17 cellular contexts compared by ENCODE assay signal in genomic region chr13:33152389-33152788, GRCh38.
DNase-seq lines count a peak whose midpoint lies in the region; ATAC-seq, FAIRE-seq and TF ChIP-seq lines count a peak whose summit lies in the region.
"Had no signal": no experiment of that assay in that cellular context is flagged by ENCODE, and none has a peak within 500 bp of the region (broad histone marks: within the 10 kb centered on the region; RNA-seq: fewer than 3 reads in every experiment).

No MANE protein-coding gene starts in this region.

- H3K79me2 ChIP-seq in astrocyte (ENCODE audit: insufficient read depth, low read length), result peaks cover 51% of the 10 kb centered on the region

- peaks cover 14% of the 10 kb centered on the region for H3K36me3 Mint-ChIP-seq in astrocyte (ENCODE audit: low read depth, unreplicated experiment)
- peaks cover 4% of the 10 kb centered on the region for H3K36me3 Mint-ChIP-seq in mesothelial cell of epicardium
- H3K36me3 Mint-ChIP-seq in stimulated activated naive B cell treated with anti-CD40 and anti-IgM and Interleukin-4, amounts not matched to agents 10 μg/mL and 1 μg/mL and 100 μg/mL, for 72 hours, result peaks cover 0 to 4% of the 10 kb centered on the region in 2 donors
- H3K36me3 Mint-ChIP-seq: CD4-positive, CD25-positive, alpha-beta regulatory T cell had no signal

- H3K4me1 ChIP-seq in astrocyte (ENCODE audit: insufficient read depth, low read length) (peaks cover 17% of the 10 kb centered on the region), thoracic aorta (ENCODE audit: control insufficient read depth in 1 of 2, low read depth in 2 of 2) (peaks cover 8 to 24% of the 10 kb centered on the region in 2 donors)

- H3K27ac Mint-ChIP-seq in astrocyte (ENCODE audit: unreplicated experiment), result no peak overlapping the region
- H3K27ac Mint-ChIP-seq in mesothelial cell of epicardium, result peak overlapping the region; percentile 38
- H3K27ac Mint-ChIP-seq in stimulated activated naive B cell treated with anti-CD40 and anti-IgM and Interleukin-4, amounts not matched to agents 10 μg/mL and 1 μg/mL and 100 μg/mL, for 72 hours, result no peak overlapping the region
- H3K27ac Mint-ChIP-seq: CD4-positive, CD25-positive, alpha-beta regulatory T cell had no signal

- H3K4me1 Mint-ChIP-seq in astrocyte (ENCODE audit: low read depth, unreplicated experiment) (peaks cover 5% of the 10 kb centered on the region), mesothelial cell of epicardium (peaks cover 33% of the 10 kb centered on the region)
- H3K4me1 Mint-ChIP-seq in stimulated activated naive B cell treated with anti-CD40 and anti-IgM and Interleukin-4, amounts not matched to agents 10 μg/mL and 1 μg/mL and 100 μg/mL, for 72 hours, result no peaks in the 10 kb centered on the region
- H3K4me1 Mint-ChIP-seq: CD4-positive, CD25-positive, alpha-beta regulatory T cell had no signal

- H3K27me3 Mint-ChIP-seq in astrocyte (ENCODE audit: low read depth, unreplicated experiment) (no peaks in the 10 kb centered on the region), mesothelial cell of epicardium (ENCODE audit: low read depth) (no peaks in the 10 kb centered on the region)
- peaks cover 5 to 9% of the 10 kb centered on the region in 2 donors for H3K27me3 Mint-ChIP-seq in stimulated activated naive B cell treated with anti-CD40 and anti-IgM and Interleukin-4, amounts not matched to agents 10 μg/mL and 1 μg/mL and 100 μg/mL, for 72 hours

- H3K9me3 Mint-ChIP-seq in astrocyte (ENCODE audit: unreplicated experiment), result peaks cover 2% of the 10 kb centered on the region
- peaks cover 7% of the 10 kb centered on the region for H3K9me3 Mint-ChIP-seq in mesothelial cell of epicardium
- H3K9me3 Mint-ChIP-seq in stimulated activated naive B cell treated with anti-CD40 and anti-IgM and Interleukin-4, amounts not matched to agents 10 μg/mL and 1 μg/mL and 100 μg/mL, for 72 hours, result peaks cover 0 to 3% of the 10 kb centered on the region in 2 donors

- peak; percentile 18 for DNase-seq in ELF-1 (ENCODE audit: low read depth, low spot score)
- no peak for DNase-seq in astrocyte (ENCODE audit: low read depth)
- no peak for DNase-seq in mesothelial cell of epicardium (ENCODE audit: low spot score in 2 of 2, unreplicated experiment in 2 of 2)
- no peak for DNase-seq in thoracic aorta (ENCODE audit: low spot score)
- no peak for DNase-seq in foreskin fibroblast
- no peak for DNase-seq in activated CD4-positive, CD25-positive, alpha-beta regulatory T cell treated with anti-CD3 and anti-CD28 coated beads, Interleukin-2, amount 50 U/mL, for 72 hours
- no peak for DNase-seq in stimulated activated naive B cell treated with anti-CD40 and anti-IgM and Interleukin-4, amounts not matched to agents 10 μg/mL and 1 μg/mL and 100 μg/mL, for 72 hours
- DNase-seq: ACHN; CD4-positive, CD25-positive, alpha-beta regulatory T cell; DND-41; H7; Karpas-422; NCI-H1417 treated with DMSO at 0.1 percent for 48 hours; NCI-H2029 treated with DMSO at 0.1 percent for 48 hours; NCI-H524; SJCRH30 had no signal

- H3K4me3 Mint-ChIP-seq in astrocyte (ENCODE audit: unreplicated experiment) (no peak overlapping the region), mesothelial cell of epicardium (no peak overlapping the region)
- H3K4me3 Mint-ChIP-seq in stimulated activated naive B cell treated with anti-CD40 and anti-IgM and Interleukin-4, amounts not matched to agents 10 μg/mL and 1 μg/mL and 100 μg/mL, for 72 hours, result no peak overlapping the region
- H3K4me3 Mint-ChIP-seq: CD4-positive, CD25-positive, alpha-beta regulatory T cell had no signal

- no peak overlapping the region for H3K4me3 ChIP-seq in astrocyte (ENCODE audit: insufficient read depth, low read depth, low read length)
- no peak overlapping the region for H3K4me3 ChIP-seq in thoracic aorta
- no peak overlapping the region for H3K4me3 ChIP-seq in foreskin fibroblast (ENCODE audit: low read depth in 1 of 2, low read length in 2 of 2)
- H3K4me3 ChIP-seq: SJCRH30 had no signal

- H3K27ac ChIP-seq in astrocyte (ENCODE audit: low read depth, low read length) (peak overlapping the region; percentile 84), thoracic aorta (peak overlapping the region; percentile 71 to 74)
- H3K27ac ChIP-seq: SJCRH30 had no signal

- no peaks in the 10 kb centered on the region for H4K20me1 ChIP-seq in astrocyte (ENCODE audit: insufficient read depth, low read length)

- no peaks in the 10 kb centered on the region for H3K9me3 ChIP-seq in astrocyte (ENCODE audit: insufficient read depth, low read depth, low read length)
- no peaks in the 10 kb centered on the region for H3K9me3 ChIP-seq in thoracic aorta

- H2AFZ ChIP-seq in astrocyte (ENCODE audit: low read depth, low read length), result no peak overlapping the region

- ATAC-seq in thoracic aorta (ENCODE audit: insufficient number of reproducible peaks, low FRiP score, low read depth) (no peak), HG02763 (IDR thresholded peaks at IDR 0.05; ENCODE audit: unreplicated experiment) (no peak)
- no peak for ATAC-seq in stimulated activated naive B cell treated with anti-CD40 and anti-IgM and Interleukin-4, amounts not matched to agents 10 μg/mL and 1 μg/mL and 100 μg/mL, for 72 hours (replicated peaks)

- peak overlapping the region; percentile 70 for H3K9ac ChIP-seq in astrocyte (ENCODE audit: low read length)

- no peak overlapping the region for H3K4me2 ChIP-seq in astrocyte (ENCODE audit: low read length)

- FAIRE-seq in astrocyte (lab: Jason Lieb, UNC), result no peak

- H3K27me3 ChIP-seq in astrocyte (ENCODE audit: insufficient read depth, low read length), result no peaks in the 10 kb centered on the region
- H3K27me3 ChIP-seq in thoracic aorta (replicated peaks; ENCODE audit: insufficient read depth), result no peaks in the 10 kb centered on the region
- H3K27me3 ChIP-seq: SJCRH30 had no signal

- H3K36me3 ChIP-seq in astrocyte (ENCODE audit: insufficient read depth, low read length) (no peaks in the 10 kb centered on the region), thoracic aorta (no peaks in the 10 kb centered on the region)

- no peak for TF ChIP-seq CTCF in astrocyte (IDR thresholded peaks at IDR 0.05; ENCODE audit: insufficient read depth, low read depth, low read length)
- no peak for TF ChIP-seq CTCF in mesothelial cell of epicardium (IDR thresholded peaks at IDR 0.05; ENCODE audit: unreplicated experiment)
- no peak for TF ChIP-seq CTCF in thoracic aorta (IDR thresholded peaks at IDR 0.05)
- TF ChIP-seq CTCF in foreskin fibroblast (IDR thresholded peaks at IDR 0.05; ENCODE audit: low read depth, low read length), result no peak
